ENCODE assay signal across 8 cellular contexts in the genomic region with DNA sequence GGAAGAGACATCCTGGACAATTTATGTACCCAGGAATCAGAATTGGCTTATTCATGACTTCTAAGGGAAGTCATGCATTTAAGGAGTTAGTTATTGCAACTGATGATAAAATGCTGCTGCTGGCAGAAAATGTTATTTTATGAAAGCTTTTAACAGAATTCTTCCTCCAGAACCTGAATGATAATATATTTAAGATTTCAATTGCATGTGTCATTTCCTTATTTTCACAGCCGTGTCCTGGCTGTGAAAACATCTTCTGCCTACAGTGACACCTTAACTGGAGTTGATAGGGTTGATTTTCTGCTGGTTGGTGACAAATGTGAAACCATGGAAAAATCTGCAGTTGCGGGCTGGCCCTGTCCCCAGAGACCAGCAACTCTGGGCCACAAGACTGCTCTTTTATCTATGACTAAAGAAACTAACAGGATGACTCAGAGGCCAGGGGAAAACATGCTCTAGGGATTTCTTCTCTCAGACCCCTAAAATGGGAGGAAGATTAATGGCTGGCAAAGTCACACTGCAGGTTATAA. TPM values are rescaled to one million over a fixed set of nuclear protein-coding genes. Genes with fewer than 3 reads are reported as not detected.
DNase-seq lines count a peak whose midpoint lies in the region; ATAC-seq lines count a peak whose summit lies in the region.

No MANE protein-coding gene starts in this region.

- no peak overlapping the region for H3K4me3 ChIP-seq in SJSA1
- H3K4me3 ChIP-seq in effector memory CD4-positive, alpha-beta T cell (ENCODE audit: insufficient read depth, low read depth, low read length, poor library complexity, severe bottlenecking): no peak overlapping the region

- H3K36me3 ChIP-seq in SJSA1: no peaks in the 10 kb centered on the region
- H3K36me3 ChIP-seq in effector memory CD4-positive, alpha-beta T cell (ENCODE audit: control insufficient read depth, insufficient read depth, low read length): no peaks in the 10 kb centered on the region

- DNase-seq in activated T-cell treated with anti-CD3 and anti-CD28 coated beads for 24 hours (ENCODE audit: low read depth): peak; percentile 9
- DNase-seq in activated T-cell treated with anti-CD3 and anti-CD28 coated beads for 4 hours: no peak
- DNase-seq in SJSA1 (ENCODE audit: low read depth in 1 of 2, low spot score in 2 of 2): peak; percentile 70 to 74
- peak; percentile 52 for DNase-seq in iris pigment epithelial cell (ENCODE audit: low read depth)
- no peak for DNase-seq in HT-29 (ENCODE audit: low spot score)
- no peak for DNase-seq in NCI-H69 (lab: John Stamatoyannopoulos, UW)
- no peak for DNase-seq in effector memory CD4-positive, alpha-beta T cell

- peak; percentile 91 for ATAC-seq in HG02852 (IDR thresholded peaks at IDR 0.05; ENCODE audit: unreplicated experiment)

- H3K9me3 ChIP-seq in SJSA1 (replicated peaks): no peaks in the 10 kb centered on the region; the same call in 1 of the 2 replicates
- no peaks in the 10 kb centered on the region for H3K9me3 ChIP-seq in effector memory CD4-positive, alpha-beta T cell (ENCODE audit: control insufficient read depth, low read length)

- peaks cover 18% of the 10 kb centered on the region for H3K4me1 ChIP-seq in SJSA1 (replicated peaks)
- H3K4me1 ChIP-seq in effector memory CD4-positive, alpha-beta T cell (ENCODE audit: control insufficient read depth, insufficient read depth, low read length, poor library complexity, severe bottlenecking): no peaks in the 10 kb centered on the region

- H3K27me3 ChIP-seq in SJSA1 (replicated peaks): no peaks in the 10 kb centered on the region
- H3K27me3 ChIP-seq in effector memory CD4-positive, alpha-beta T cell (replicated peaks; ENCODE audit: control insufficient read depth, insufficient read depth, low read length, poor library complexity, severe bottlenecking): peaks cover 4% of the 10 kb centered on the region

- H3K27ac ChIP-seq in SJSA1: peak overlapping the region; percentile 26; the same call in 1 of the 2 replicates
- no peak overlapping the region for H3K27ac ChIP-seq in effector memory CD4-positive, alpha-beta T cell (ENCODE audit: insufficient read depth, low read length, poor library complexity, severe bottlenecking)

RNA-seq across cellular contexts. Expression of a gene that starts 12.3 kb away (rescaled TPM):
- 55.9 and 110 TPM in 2 replicates for total RNA-seq in SJSA1 (2014; rRNA removed; shearing (Covaris generic))
- total RNA-seq in HT-29 (2014; rRNA removed; shearing (Covaris generic)): 16.8 and 23.5 TPM in 2 replicates

Comparison
In these comparisons a context has a peak if more than half of its experiments do, and no peak if none do; other contexts are left out.
1. DNase-seq: peak in activated T-cell treated with anti-CD3 and anti-CD28 coated beads for 24 hours (single experiment), SJSA1 (2 of 2) and iris pigment epithelial cell (single experiment); none in activated T-cell treated with anti-CD3 and anti-CD28 coated beads for 4 hours (single experiment), HT-29 (single experiment), NCI-H69 (single experiment) and effector memory CD4-positive, alpha-beta T cell (0 of 3).